7 cellular contexts compared by ENCODE assay signal in the genomic region with DNA sequence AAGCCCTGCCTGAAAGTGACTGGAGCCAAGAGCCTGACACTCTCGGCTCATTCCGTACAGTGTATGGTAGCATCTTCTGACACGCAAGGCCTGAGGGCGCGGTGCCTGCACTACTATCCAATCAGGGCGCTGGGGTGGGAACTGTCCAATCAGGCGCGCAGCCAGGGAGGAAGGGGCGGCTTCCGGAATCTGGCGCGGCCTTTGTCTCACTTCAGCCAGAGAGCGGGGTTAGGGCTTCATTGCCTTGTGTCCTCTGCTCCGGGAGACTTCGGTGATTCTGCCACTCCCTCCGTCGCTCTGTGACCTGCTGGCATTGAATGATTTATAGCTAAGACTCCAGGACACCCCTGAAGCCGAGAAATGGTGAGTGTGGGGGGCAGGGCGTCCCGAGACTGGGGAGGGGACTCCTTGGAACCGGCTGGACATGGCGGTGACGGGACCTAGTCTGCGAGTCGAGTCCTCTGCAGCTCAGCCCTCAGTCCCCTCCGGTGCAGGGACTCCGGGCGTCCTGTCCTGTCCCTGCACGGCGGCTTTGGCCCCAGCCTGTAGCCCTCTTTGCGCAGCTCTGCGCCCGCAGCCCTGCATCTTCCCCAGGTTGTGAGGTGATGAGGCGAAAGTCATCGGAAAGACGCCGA.
A peak's percentile ranks its signal among the peaks of the same experiment; 100 is the strongest.
DNase-seq lines count a peak whose midpoint lies in the region; ATAC-seq, FAIRE-seq and TF ChIP-seq lines count a peak whose summit lies in the region.
"Not testable (repeated sequence)": the region's sequence is repeated elsewhere in the genome, so short reads cannot be mapped to it uniquely, and the experiment has no call there.

No MANE protein-coding gene starts in this region.

- ATAC-seq in GM18519 (IDR thresholded peaks at IDR 0.05; ENCODE audit: low FRiP score, unreplicated experiment): peak; percentile 100
- ATAC-seq in HG03025 (IDR thresholded peaks at IDR 0.05; ENCODE audit: low FRiP score, unreplicated experiment): peak; percentile 100
- peak; percentile 98 for ATAC-seq in body of pancreas
- peak; percentile 100 for ATAC-seq in sciatic nerve

- H3K27me3 ChIP-seq in body of pancreas: not testable (repeated sequence)

- peak overlapping the region in 1 of 4 donors; percentile 40 for H3K27ac ChIP-seq in body of pancreas

- DNase-seq in NCI-H2081 treated with DMSO at 0.1 percent for 48 hours (lab: John Stamatoyannopoulos, UW): peak; percentile 53
- peak; percentile 77 to 87 (median 82) for DNase-seq in body of pancreas
- DNase-seq in iPS DF 19.7 (ENCODE audit: low read depth, low spot score): peak; percentile 75
- DNase-seq in sciatic nerve (ENCODE audit: low spot score): peak; percentile 92

- not testable (repeated sequence) for H3K4me1 ChIP-seq in body of pancreas

- not testable (repeated sequence) for TF ChIP-seq CTCF in body of pancreas (IDR thresholded peaks at IDR 0.05)

- H3K36me3 ChIP-seq in body of pancreas (replicated peaks in 1 of 2; ENCODE audit: insufficient read depth in 1 of 2, low read depth in 2 of 2): not testable (repeated sequence)

- FAIRE-seq in TTC549 (lab: Jason Lieb, UNC): peak; percentile 92

- WGBS in body of pancreas, 2 donors: 0% methylated on average over 3 to 25 of the region's 37 CpGs

- intact Hi-C loops in body of pancreas (cut with DNase I); sciatic nerve (cut with DNase I): not testable (repeated sequence)

- TF ChIP-seq POLR2A in body of pancreas (IDR thresholded peaks at IDR 0.05): peak in 2 of 3 donors; percentile 17 to 33

- not testable (repeated sequence) for H3K9me3 ChIP-seq in body of pancreas

- H3K4me3 ChIP-seq in body of pancreas: peak overlapping the region in 1 of 2 donors; percentile 37
